ENCODE assay signal across 8 cellular contexts in genomic region chr22:39234867-39235687, GRCh38. TPM values are rescaled to one million over a fixed set of nuclear protein-coding genes. Genes with fewer than 3 reads are reported as not detected.
DNase-seq lines count a peak whose midpoint lies in the region; TF ChIP-seq lines count a peak whose summit lies in the region.

No MANE protein-coding gene starts in this region.

- DNase-seq in NCI-H2196 (lab: John Stamatoyannopoulos, UW; ENCODE audit: unreplicated experiment) (peak; percentile 77), epithelial cell of esophagus (ENCODE audit: low read depth) (peak; percentile 79), mucosa of gallbladder (ENCODE audit: low spot score) (peak; percentile 88), Kasumi-1 (lab: John Stamatoyannopoulos, UW) (no peak), T1000 (lab: John Stamatoyannopoulos, UW) (no peak), NCI-H2107 treated with DMSO at 0.1 percent for 48 hours (lab: John Stamatoyannopoulos, UW; ENCODE audit: unreplicated experiment) (no peak)
- no peak for DNase-seq in stimulated activated CD4-positive, alpha-beta T cell treated with anti-CD3 and anti-CD28 coated beads, Interleukin-4, amount 100 ng/mL, for 24 hours

- H3K4me2 ChIP-seq in BLaER1: peak overlapping the region; percentile 82

- no peaks in the 10 kb centered on the region for H3K36me3 ChIP-seq in BLaER1

- H3K27me3 ChIP-seq in BLaER1: peaks cover 98% of the 10 kb centered on the region

- H4K20me1 ChIP-seq in BLaER1: peaks cover 98% of the 10 kb centered on the region

- H3K4me3 ChIP-seq in BLaER1: peak overlapping the region; percentile 1; the same call in 1 of the 2 replicates
- H3K4me3 ChIP-seq in epithelial cell of esophagus (ENCODE audit: low read length): no peak overlapping the region

- TF ChIP-seq CTCF in epithelial cell of esophagus (IDR thresholded peaks at IDR 0.05; ENCODE audit: insufficient read depth, low read depth, low read length, missing control alignments): no peak

- H3K9ac ChIP-seq in BLaER1: no peak overlapping the region

- peaks cover 57% of the 10 kb centered on the region for H3K4me1 ChIP-seq in BLaER1

- no peak overlapping the region for H3K27ac ChIP-seq in BLaER1

- no peaks in the 10 kb centered on the region for H3K9me3 ChIP-seq in BLaER1

RNA-seq across cellular contexts. Expression of gene PDGFB, which starts 9.7 kb away (rescaled TPM):
- 14.6 TPM for total RNA-seq in mucosa of gallbladder

Comparison
In these comparisons a context has a peak if more than half of its experiments do, and no peak if none do; other contexts are left out.
1. DNase-seq: peak in NCI-H2196 (single experiment), epithelial cell of esophagus (single experiment) and mucosa of gallbladder (single experiment); none in Kasumi-1 (0 of 2), T1000 (single experiment), stimulated activated CD4-positive, alpha-beta T cell treated with anti-CD3 and anti-CD28 coated beads, Interleukin-4, amount 100 ng/mL, for 24 hours (single experiment) and NCI-H2107 treated with DMSO at 0.1 percent for 48 hours (single experiment).